Comparison of ENCODE assay signal across 39 cellular contexts in genomic region chr20:20341371-20341770, GRCh38. TPM values are rescaled to one million over a fixed set of nuclear protein-coding genes. Genes with fewer than 3 reads are reported as not detected.
"Had no signal": no experiment of that assay in that cellular context is flagged by ENCODE, and none has a peak within 500 bp of the region (broad histone marks: within the 10 kb centered on the region; RNA-seq: fewer than 3 reads in every experiment).

No MANE protein-coding gene starts in this region.

- H3K4me1 ChIP-seq: adrenal gland, body of pancreas, breast epithelium, colonic mucosa, esophagus squamous epithelium, gastroesophageal sphincter, heart right ventricle had no signal

- H3K36me3 ChIP-seq: adrenal gland, breast epithelium, cardiac muscle cell, colonic mucosa, esophagus squamous epithelium, gastroesophageal sphincter, heart right ventricle had no signal

- H3K79me2 ChIP-seq: hepatocyte had no signal

- H3K4me3 Mint-ChIP-seq: activated CD4-positive, alpha-beta T cell treated with anti-CD3 and anti-CD28 coated beads, Interleukin-2, amount 10 ng/mL, durations not matched to agents 7 days and 5 days; activated CD8-positive, alpha-beta T cell treated with anti-CD3 and anti-CD28 coated beads for 36 hours; activated naive CD4-positive, alpha-beta T cell treated with anti-CD3 and anti-CD28 coated beads for 36 hours; activated naive CD4-positive, alpha-beta T cell treated with anti-CD3 and anti-CD28 coated beads, Interleukin-2, amount 50 U/mL, for 24 hours; activated naive CD8-positive, alpha-beta T cell treated with anti-CD3 and anti-CD28 coated beads for 36 hours; activated naive CD8-positive, alpha-beta T cell treated with anti-CD3 and anti-CD28 coated beads, Interleukin-2, amount 50 U/mL, for 24 hours; activated T-helper 1 cell treated with anti-CD3 and anti-CD28 coated beads, Interleukin-12 subunit alpha, Interleukin-12 subunit beta, Interleukin-2, Interleukin-4 antibody, amounts not matched to agents 30 ng/mL and 10 ng/mL and 1 ng/mL, durations not matched to agents 14 hours and 24 hours and 36 hours; WTC11 had no signal

- H3K9me3 ChIP-seq: adrenal gland, body of pancreas, breast epithelium, colonic mucosa, esophagus squamous epithelium, gastroesophageal sphincter, heart right ventricle had no signal

- H3K36me3 Mint-ChIP-seq: activated naive CD4-positive, alpha-beta T cell treated with anti-CD3 and anti-CD28 coated beads, Interleukin-2, amount 50 U/mL, for 24 hours; activated naive CD8-positive, alpha-beta T cell treated with anti-CD3 and anti-CD28 coated beads for 36 hours; WTC11 had no signal

- H2AFZ ChIP-seq: hepatocyte had no signal

- H3K27me3 ChIP-seq: adrenal gland, body of pancreas, cardiac muscle cell, colonic mucosa, hepatocyte had no signal

- H3K27me3 Mint-ChIP-seq: activated CD4-positive, alpha-beta T cell treated with anti-CD3 and anti-CD28 coated beads, Interleukin-2, amount 10 ng/mL, durations not matched to agents 7 days and 5 days had no signal

- DNase-seq: activated CD4-positive, alpha-beta T cell treated with anti-CD3 and anti-CD28 coated beads for 1 hour; activated CD4-positive, alpha-beta T cell treated with anti-CD3 and anti-CD28 coated beads for 4 hours; activated CD4-positive, alpha-beta T cell treated with anti-CD3 and anti-CD28 coated beads, Interleukin-2, amount 10 ng/mL, durations not matched to agents 7 days and 5 days; activated CD4-positive, alpha-beta T cell treated with anti-CD3 and anti-CD28 coated beads, Interleukin-2, amount 50 U/mL, for 4 hours; activated CD8-positive, alpha-beta memory T cell treated with anti-CD3 and anti-CD28 coated beads for 24 hours; activated CD8-positive, alpha-beta memory T cell treated with anti-CD3 and anti-CD28 coated beads, Interleukin-2, amount 50 U/mL, for 4 hours; activated CD8-positive, alpha-beta T cell treated with anti-CD3 and anti-CD28 coated beads for 36 hours; activated effector memory CD4-positive, alpha-beta T cell treated with anti-CD3 and anti-CD28 coated beads, Interleukin-2, amount 50 U/mL, for 16 hours; activated naive CD4-positive, alpha-beta T cell treated with anti-CD3 and anti-CD28 coated beads for 36 hours; activated naive CD8-positive, alpha-beta T cell treated with anti-CD3 and anti-CD28 coated beads for 36 hours; activated naive CD8-positive, alpha-beta T cell treated with anti-CD3 and anti-CD28 coated beads, Interleukin-2, amount 50 U/mL, for 24 hours; activated T-cell treated with anti-CD3 and anti-CD28 coated beads, Interleukin-2, amount 50 U/mL, for 1 hour; activated T-cell treated with anti-CD3 and anti-CD28 coated beads, Interleukin-2, amount 50 U/mL, for 48 hours; adrenal gland; amygdala; aorta; body of pancreas; central memory CD4-positive, alpha-beta T cell; cerebellar nuclear complex; colonic mucosa; effector CD8-positive, alpha-beta T cell; esophagus squamous epithelium; foreskin melanocyte; heart right ventricle; T-helper 2 cell had no signal

- H3K27ac Mint-ChIP-seq: activated CD4-positive, alpha-beta T cell treated with anti-CD3 and anti-CD28 coated beads, Interleukin-2, amount 10 ng/mL, durations not matched to agents 7 days and 5 days; activated CD8-positive, alpha-beta T cell treated with anti-CD3 and anti-CD28 coated beads for 36 hours; activated naive CD4-positive, alpha-beta T cell treated with anti-CD3 and anti-CD28 coated beads for 36 hours; activated naive CD4-positive, alpha-beta T cell treated with anti-CD3 and anti-CD28 coated beads, Interleukin-2, amount 50 U/mL, for 24 hours; activated naive CD8-positive, alpha-beta T cell treated with anti-CD3 and anti-CD28 coated beads for 36 hours; activated naive CD8-positive, alpha-beta T cell treated with anti-CD3 and anti-CD28 coated beads, Interleukin-2, amount 50 U/mL, for 24 hours; activated T-helper 1 cell treated with anti-CD3 and anti-CD28 coated beads, Interleukin-12 subunit alpha, Interleukin-12 subunit beta, Interleukin-2, Interleukin-4 antibody, amounts not matched to agents 30 ng/mL and 10 ng/mL and 1 ng/mL, durations not matched to agents 14 hours and 24 hours and 36 hours; activated T-helper 2 cell treated with anti-CD3 and anti-CD28 coated beads, Interferon-gamma antibody, Interleukin-2, Interleukin-4, amounts not matched to agents 10 μg/mL and 5 μg/mL and 100 μg/mL, durations not matched to agents 14 hours and 24 hours and 36 hours; WTC11 had no signal

- H3K9me3 Mint-ChIP-seq: activated CD4-positive, alpha-beta T cell treated with anti-CD3 and anti-CD28 coated beads, Interleukin-2, amount 10 ng/mL, durations not matched to agents 7 days and 5 days; activated CD8-positive, alpha-beta T cell treated with anti-CD3 and anti-CD28 coated beads for 36 hours; activated naive CD4-positive, alpha-beta T cell treated with anti-CD3 and anti-CD28 coated beads for 36 hours; activated naive CD4-positive, alpha-beta T cell treated with anti-CD3 and anti-CD28 coated beads, Interleukin-2, amount 50 U/mL, for 24 hours; activated naive CD8-positive, alpha-beta T cell treated with anti-CD3 and anti-CD28 coated beads for 36 hours; activated T-helper 1 cell treated with anti-CD3 and anti-CD28 coated beads, Interleukin-12 subunit alpha, Interleukin-12 subunit beta, Interleukin-2, Interleukin-4 antibody, amounts not matched to agents 30 ng/mL and 10 ng/mL and 1 ng/mL, durations not matched to agents 14 hours and 24 hours and 36 hours; activated T-helper 2 cell treated with anti-CD3 and anti-CD28 coated beads, Interferon-gamma antibody, Interleukin-2, Interleukin-4, amounts not matched to agents 10 μg/mL and 5 μg/mL and 100 μg/mL, durations not matched to agents 14 hours and 24 hours and 36 hours; WTC11 had no signal

- ATAC-seq: activated CD8-positive, alpha-beta T cell treated with anti-CD3 and anti-CD28 coated beads for 36 hours; activated naive CD8-positive, alpha-beta T cell treated with anti-CD3 and anti-CD28 coated beads, Interleukin-2, amount 50 U/mL, for 24 hours; body of pancreas; gastroesophageal sphincter; heart right ventricle; WTC11 had no signal

- H3K4me3 ChIP-seq: adrenal gland, body of pancreas, breast epithelium, cardiac muscle cell, colonic mucosa, esophagus squamous epithelium, gastroesophageal sphincter, heart right ventricle, hepatocyte had no signal

- H3K4me1 Mint-ChIP-seq: activated CD4-positive, alpha-beta T cell treated with anti-CD3 and anti-CD28 coated beads, Interleukin-2, amount 10 ng/mL, durations not matched to agents 7 days and 5 days; activated naive CD4-positive, alpha-beta T cell treated with anti-CD3 and anti-CD28 coated beads, Interleukin-2, amount 50 U/mL, for 24 hours; activated naive CD8-positive, alpha-beta T cell treated with anti-CD3 and anti-CD28 coated beads for 36 hours; activated naive CD8-positive, alpha-beta T cell treated with anti-CD3 and anti-CD28 coated beads, Interleukin-2, amount 50 U/mL, for 24 hours; WTC11 had no signal

- H3K27ac ChIP-seq: adrenal gland, body of pancreas, breast epithelium, cardiac muscle cell, colonic mucosa, epithelial cell of prostate, esophagus squamous epithelium, gastroesophageal sphincter, heart right ventricle, hepatocyte had no signal

RNA-seq across cellular contexts. Expression of gene INSM1, which starts 26.5 kb away (rescaled TPM):
- total RNA-seq: activated CD4-positive, alpha-beta T cell treated with anti-CD3 and anti-CD28 coated beads, Interleukin-2, amount 10 ng/mL, durations not matched to agents 7 days and 5 days; aorta; cardiac muscle cell; dermis microvascular lymphatic vessel endothelial cell; endothelial cell of umbilical vein; esophagus squamous epithelium; fibroblast of lung; fibroblast of villous mesenchyme; glomerular endothelial cell had no signal
- polyA plus RNA-seq: cardiac muscle cell, endothelial cell of umbilical vein, fibroblast of lung had no signal
